In the genomic region with DNA sequence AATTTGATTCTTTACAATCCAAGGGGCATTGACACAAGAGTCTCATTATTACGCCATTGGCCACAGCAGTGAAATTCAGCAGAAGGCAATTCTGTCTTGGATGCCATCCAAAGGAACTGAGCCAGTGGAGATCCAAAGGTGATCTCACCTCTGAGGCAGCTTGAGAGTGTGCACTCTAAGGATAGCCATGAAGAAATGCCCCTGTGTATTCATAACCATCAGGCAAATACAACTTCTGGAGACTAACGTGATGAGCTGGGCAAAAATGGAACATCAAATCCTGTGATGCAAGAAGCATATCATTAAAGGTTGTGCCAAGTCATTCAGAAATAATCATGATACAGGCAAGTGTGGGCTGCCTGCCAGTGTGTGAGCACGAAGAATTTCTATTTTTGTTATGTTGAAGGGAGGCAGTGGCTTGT, we compare ENCODE assay signal across 10 cellular contexts. TPM values are rescaled to one million over a fixed set of nuclear protein-coding genes. Genes with fewer than 3 reads are reported as not detected.
DNase-seq lines count a peak whose midpoint lies in the region; ATAC-seq and TF ChIP-seq lines count a peak whose summit lies in the region.
"Had no signal": no experiment of that assay in that cellular context is flagged by ENCODE, and none has a peak within 500 bp of the region (broad histone marks: within the 10 kb centered on the region; RNA-seq: fewer than 3 reads in every experiment).

No MANE protein-coding gene starts in this region.

- H3K27ac ChIP-seq in spleen: no peak overlapping the region
- H3K27ac ChIP-seq: psoas muscle had no signal

- no peaks in the 10 kb centered on the region for H3K36me3 ChIP-seq in spleen

- no peaks in the 10 kb centered on the region for H3K27me3 Mint-ChIP-seq in nephron (ENCODE audit: low read depth)

- DNase-seq in H4 (ENCODE audit: low spot score) (peak; percentile 39), NCI-H2227 (lab: John Stamatoyannopoulos, UW; ENCODE audit: unreplicated experiment) (peak; percentile 55), dermis blood vessel endothelial cell (peak; percentile 4), spleen (no peak), A172 (ENCODE audit: low spot score) (no peak)
- DNase-seq: psoas muscle; stimulated activated naive CD4-positive, alpha-beta T cell treated with Interleukin-2 at 50 U/mL for 16 hours had no signal

- H3K36me3 Mint-ChIP-seq in nephron (ENCODE audit: low read depth): no peaks in the 10 kb centered on the region

- peaks cover 5% of the 10 kb centered on the region for H3K4me1 Mint-ChIP-seq in nephron

- H3K4me3 ChIP-seq in spleen: no peak overlapping the region
- H3K4me3 ChIP-seq: psoas muscle had no signal

- no peak for TF ChIP-seq CTCF in nephron (IDR thresholded peaks at IDR 0.05; ENCODE audit: unreplicated experiment in 3 of 3)
- TF ChIP-seq CTCF in spleen (IDR thresholded peaks at IDR 0.05 in 8 of 11, conservative IDR thresholded peaks at IDR 0.05 in 3 of 11): no peak

- no peaks in the 10 kb centered on the region for H3K9me3 ChIP-seq in spleen
- H3K9me3 ChIP-seq: psoas muscle had no signal

- no peak overlapping the region for H3K4me3 Mint-ChIP-seq in nephron

- intact Hi-C loops in spleen (cut with DNase I; ENCODE audit: low total_unique reads): no loop called here

- no peak for TF ChIP-seq POLR2A in spleen (IDR thresholded peaks at IDR 0.05)

- H3K9me3 Mint-ChIP-seq in nephron: no peaks in the 10 kb centered on the region

- H3K27ac Mint-ChIP-seq in nephron: peak overlapping the region in 2 of 3 experiments; percentile 25 to 26

- H3K4me1 ChIP-seq in spleen: no peaks in the 10 kb centered on the region
- H3K4me1 ChIP-seq: psoas muscle had no signal

- 56 to 77% (median 69%) methylated on average over 3 of the region's 3 CpGs for WGBS in spleen, 5 donors

- ATAC-seq in GM18861 (IDR thresholded peaks at IDR 0.05; ENCODE audit: unreplicated experiment) (no peak), HG03097 (IDR thresholded peaks at IDR 0.05; ENCODE audit: low FRiP score, unreplicated experiment) (no peak)

- no peaks in the 10 kb centered on the region for H3K27me3 ChIP-seq in spleen (replicated peaks in 1 of 7)

RNA-seq across cellular contexts. Expression of a gene that starts 41.4 kb away (rescaled TPM):
- total RNA-seq in H4 (2014; rRNA removed; shearing (Covaris generic)): 7.5 and 9.9 TPM in 2 replicates
- total RNA-seq in dermis blood vessel endothelial cell (not detected in 2 replicates), spleen (10 to 100 TPM in 3 of 7 donors, 1 to 10 TPM in 4; 3.9 to 14.8 (median 6.4) TPM)
- 1 to 10 TPM in 1 of 3 donors, under 1 TPM in 2; 0.41 to 1.4 (median 0.83) TPM for polyA plus RNA-seq in spleen
- total RNA-seq in A172 (2014; rRNA removed; shearing (Covaris generic)): not detected in 2 replicates

Comparison
In these comparisons a context has a peak if more than half of its experiments do, and no peak if none do; other contexts are left out.
1. DNase-seq: peak in H4 (single experiment), NCI-H2227 (single experiment) and dermis blood vessel endothelial cell (single experiment); none in spleen (single experiment) and A172 (single experiment).